8 cellular contexts compared by ENCODE assay signal in the genomic region with DNA sequence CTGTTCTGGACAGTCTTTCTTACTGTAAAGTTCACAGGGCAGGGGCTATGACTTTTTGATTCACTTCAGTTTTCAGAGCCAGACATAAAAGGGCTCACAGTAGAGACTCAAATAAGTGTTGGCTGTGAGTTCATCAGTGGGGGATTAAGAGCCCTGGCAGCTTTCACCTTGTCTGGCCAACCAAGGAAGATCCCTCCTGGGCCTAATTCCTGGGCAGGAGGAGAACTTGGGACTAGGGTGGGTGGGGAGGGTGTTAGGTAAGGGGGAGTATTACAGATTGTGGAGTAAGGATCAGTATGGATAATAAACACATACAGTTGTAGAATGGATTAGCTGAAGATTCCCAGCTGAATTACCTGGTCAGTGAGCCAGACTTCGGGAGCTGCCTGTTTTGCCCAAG. TPM values are rescaled to one million over a fixed set of nuclear protein-coding genes. Genes with fewer than 3 reads are reported as not detected.
DNase-seq lines count a peak whose midpoint lies in the region; ATAC-seq and TF ChIP-seq lines count a peak whose summit lies in the region.

No MANE protein-coding gene starts in this region.

- H3K4me2 ChIP-seq in hepatocyte = peak overlapping the region; percentile 94
- peak overlapping the region; percentile 100 for H3K4me2 ChIP-seq in smooth muscle cell

- no peaks in the 10 kb centered on the region for H3K9me3 ChIP-seq in hepatocyte (ENCODE audit: low read depth)
- H3K9me3 ChIP-seq in smooth muscle cell (replicated peaks; ENCODE audit: low read depth) = no peaks in the 10 kb centered on the region

- TF ChIP-seq CTCF in WTC11 (IDR thresholded peaks at IDR 0.05) (no peak), hepatocyte (IDR thresholded peaks at IDR 0.05; ENCODE audit: poor library complexity) (no peak), smooth muscle cell (IDR thresholded peaks at IDR 0.05; ENCODE audit: borderline replicate concordance, insufficient read depth, poor library complexity, severe bottlenecking) (no peak)

- POLR2A ChIA-PET in WTC11 (lab: Charles Lee) = no interaction called here

- H3K27ac ChIP-seq in hepatocyte = peak overlapping the region; percentile 89
- peak overlapping the region; percentile 95 for H3K27ac ChIP-seq in smooth muscle cell (ENCODE audit: low read depth)

- peaks cover 8% of the 10 kb centered on the region for H3F3A ChIP-seq in smooth muscle cell (ENCODE audit: low read depth)

- no peaks in the 10 kb centered on the region; the same call in 1 of the 2 replicates for H3K27me3 Mint-ChIP-seq in WTC11 (ENCODE audit: low read depth)

- H3K9ac ChIP-seq in smooth muscle cell (ENCODE audit: low read depth) = peak overlapping the region; percentile 92

- no peak for ATAC-seq in WTC11
- ATAC-seq in GM18520 (IDR thresholded peaks at IDR 0.05; ENCODE audit: unreplicated experiment) = no peak

- no peaks in the 10 kb centered on the region; the same call in 1 of the 2 replicates for H3K36me3 ChIP-seq in H7 (replicated peaks; ENCODE audit: control insufficient read depth, insufficient read depth, low read length)
- no peaks in the 10 kb centered on the region for H3K36me3 ChIP-seq in hepatocyte (replicated peaks; ENCODE audit: insufficient read depth, low read depth)
- no peaks in the 10 kb centered on the region for H3K36me3 ChIP-seq in smooth muscle cell (ENCODE audit: low read depth)

- H3K36me3 Mint-ChIP-seq in WTC11 = no peaks in the 10 kb centered on the region

- H3K4me1 ChIP-seq in hepatocyte (ENCODE audit: insufficient read depth) = peaks cover 18% of the 10 kb centered on the region
- peaks cover 10% of the 10 kb centered on the region for H3K4me1 ChIP-seq in smooth muscle cell (ENCODE audit: low read depth)

- H3K27me3 ChIP-seq in H7 (ENCODE audit: control insufficient read depth, insufficient read depth, low read length) (no peaks in the 10 kb centered on the region), hepatocyte (no peaks in the 10 kb centered on the region), smooth muscle cell (ENCODE audit: low read depth) (no peaks in the 10 kb centered on the region)

- peak overlapping the region; percentile 94 for H3K4me3 ChIP-seq in H7 (ENCODE audit: insufficient read depth, low read depth, low read length)
- H3K4me3 ChIP-seq in hepatocyte = peak overlapping the region; percentile 86
- H3K4me3 ChIP-seq in smooth muscle cell = peak overlapping the region; percentile 96

- H3K79me2 ChIP-seq in hepatocyte (peaks cover 36% of the 10 kb centered on the region), smooth muscle cell (ENCODE audit: low read depth) (peaks cover 25% of the 10 kb centered on the region)

- DNase-seq in H7 (peak; percentile 31), WTC11 (ENCODE audit: low spot score) (no peak), hepatocyte (ENCODE audit: low spot score) (no peak), smooth muscle cell (lab: John Stamatoyannopoulos, UW; ENCODE audit: unreplicated experiment) (no peak), DMS79 (lab: John Stamatoyannopoulos, UW) (no peak), Kasumi-1 (lab: John Stamatoyannopoulos, UW) (no peak), GM19238 (ENCODE audit: insufficient read length, low spot score) (no peak)

- no peaks in the 10 kb centered on the region for H4K20me1 ChIP-seq in hepatocyte (ENCODE audit: insufficient read depth, poor library complexity, severe bottlenecking)
- H4K20me1 ChIP-seq in smooth muscle cell (ENCODE audit: low read depth) = peaks cover 19% of the 10 kb centered on the region

- H3K9me3 Mint-ChIP-seq in WTC11 = no peaks in the 10 kb centered on the region

- H3K4me1 Mint-ChIP-seq in WTC11 = peaks cover 22% of the 10 kb centered on the region

- H2AFZ ChIP-seq in hepatocyte (no peak overlapping the region), smooth muscle cell (ENCODE audit: low read depth) (no peak overlapping the region)

- CTCF ChIA-PET in WTC11 (lab: Charles Lee) = interaction anchor here (0.8 to 2.7 kb wide), 2 partner anchors 8 to 13 kb away, joined by 3 to 15 read pairs; no protein-coding TSS in a partner anchor

- WGBS in hepatocyte (ENCODE audit: low lambda C conversion rate, missing lambda C conversion rate) = 92% methylated on average over 1 of the region's 1 CpG
- 96% methylated on average over 1 of the region's 1 CpG for WGBS in smooth muscle cell (ENCODE audit: low lambda C conversion rate)

- no peak overlapping the region for H3K27ac Mint-ChIP-seq in WTC11

- H3K9me2 ChIP-seq in hepatocyte (replicated peaks; ENCODE audit: insufficient read depth) = no peaks in the 10 kb centered on the region

- peak overlapping the region; percentile 77 for H3K4me3 Mint-ChIP-seq in WTC11

TF ChIP-seq in WTC11, 78 proteins besides CTCF, POLR2A, EP300 and RAD21 (continues in another document):
- TF ChIP-seq, protein P1, sequence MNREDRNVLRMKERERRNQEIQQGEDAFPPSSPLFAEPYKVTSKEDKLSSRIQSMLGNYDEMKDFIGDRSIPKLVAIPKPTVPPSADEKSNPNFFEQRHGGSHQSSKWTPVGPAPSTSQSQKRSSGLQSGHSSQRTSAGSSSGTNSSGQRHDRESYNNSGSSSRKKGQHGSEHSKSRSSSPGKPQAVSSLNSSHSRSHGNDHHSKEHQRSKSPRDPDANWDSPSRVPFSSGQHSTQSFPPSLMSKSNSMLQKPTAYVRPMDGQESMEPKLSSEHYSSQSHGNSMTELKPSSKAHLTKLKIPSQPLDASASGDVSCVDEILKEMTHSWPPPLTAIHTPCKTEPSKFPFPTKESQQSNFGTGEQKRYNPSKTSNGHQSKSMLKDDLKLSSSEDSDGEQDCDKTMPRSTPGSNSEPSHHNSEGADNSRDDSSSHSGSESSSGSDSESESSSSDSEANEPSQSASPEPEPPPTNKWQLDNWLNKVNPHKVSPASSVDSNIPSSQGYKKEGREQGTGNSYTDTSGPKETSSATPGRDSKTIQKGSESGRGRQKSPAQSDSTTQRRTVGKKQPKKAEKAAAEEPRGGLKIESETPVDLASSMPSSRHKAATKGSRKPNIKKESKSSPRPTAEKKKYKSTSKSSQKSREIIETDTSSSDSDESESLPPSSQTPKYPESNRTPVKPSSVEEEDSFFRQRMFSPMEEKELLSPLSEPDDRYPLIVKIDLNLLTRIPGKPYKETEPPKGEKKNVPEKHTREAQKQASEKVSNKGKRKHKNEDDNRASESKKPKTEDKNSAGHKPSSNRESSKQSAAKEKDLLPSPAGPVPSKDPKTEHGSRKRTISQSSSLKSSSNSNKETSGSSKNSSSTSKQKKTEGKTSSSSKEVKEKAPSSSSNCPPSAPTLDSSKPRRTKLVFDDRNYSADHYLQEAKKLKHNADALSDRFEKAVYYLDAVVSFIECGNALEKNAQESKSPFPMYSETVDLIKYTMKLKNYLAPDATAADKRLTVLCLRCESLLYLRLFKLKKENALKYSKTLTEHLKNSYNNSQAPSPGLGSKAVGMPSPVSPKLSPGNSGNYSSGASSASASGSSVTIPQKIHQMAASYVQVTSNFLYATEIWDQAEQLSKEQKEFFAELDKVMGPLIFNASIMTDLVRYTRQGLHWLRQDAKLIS (CRISPR knock-in tag; IDR thresholded peaks at IDR 0.05; ENCODE audit: borderline replicate concordance) = no peak
- TF ChIP-seq FOXK1 (CRISPR knock-in tag; IDR thresholded peaks at IDR 0.05) (no peak), GRHL2 (CRISPR knock-in tag; IDR thresholded peaks at IDR 0.05; ENCODE audit: insufficient replicate concordance, severe bottlenecking) (no peak), FOXJ3 (CRISPR knock-in tag; IDR thresholded peaks at IDR 0.05; ENCODE audit: borderline replicate concordance) (no peak), FOXP1 (CRISPR knock-in tag; IDR thresholded peaks at IDR 0.05; ENCODE audit: borderline replicate concordance) (no peak), ETV6 (CRISPR knock-in tag; IDR thresholded peaks at IDR 0.05) (no peak), MYBL2 (CRISPR knock-in tag; IDR thresholded peaks at IDR 0.05) (no peak)
- TF ChIP-seq, protein P2, sequence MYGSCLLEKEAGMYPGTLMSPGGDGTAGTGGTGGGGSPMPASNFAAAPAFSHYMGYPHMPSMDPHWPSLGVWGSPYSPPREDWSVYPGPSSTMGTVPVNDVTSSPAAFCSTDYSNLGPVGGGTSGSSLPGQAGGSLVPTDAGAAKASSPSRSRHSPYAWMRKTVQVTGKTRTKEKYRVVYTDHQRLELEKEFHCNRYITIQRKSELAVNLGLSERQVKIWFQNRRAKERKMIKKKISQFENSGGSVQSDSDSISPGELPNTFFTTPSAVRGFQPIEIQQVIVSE (CRISPR knock-in tag; IDR thresholded peaks at IDR 0.05; ENCODE audit: borderline replicate concordance) = no peak
- TF ChIP-seq, protein P3, sequence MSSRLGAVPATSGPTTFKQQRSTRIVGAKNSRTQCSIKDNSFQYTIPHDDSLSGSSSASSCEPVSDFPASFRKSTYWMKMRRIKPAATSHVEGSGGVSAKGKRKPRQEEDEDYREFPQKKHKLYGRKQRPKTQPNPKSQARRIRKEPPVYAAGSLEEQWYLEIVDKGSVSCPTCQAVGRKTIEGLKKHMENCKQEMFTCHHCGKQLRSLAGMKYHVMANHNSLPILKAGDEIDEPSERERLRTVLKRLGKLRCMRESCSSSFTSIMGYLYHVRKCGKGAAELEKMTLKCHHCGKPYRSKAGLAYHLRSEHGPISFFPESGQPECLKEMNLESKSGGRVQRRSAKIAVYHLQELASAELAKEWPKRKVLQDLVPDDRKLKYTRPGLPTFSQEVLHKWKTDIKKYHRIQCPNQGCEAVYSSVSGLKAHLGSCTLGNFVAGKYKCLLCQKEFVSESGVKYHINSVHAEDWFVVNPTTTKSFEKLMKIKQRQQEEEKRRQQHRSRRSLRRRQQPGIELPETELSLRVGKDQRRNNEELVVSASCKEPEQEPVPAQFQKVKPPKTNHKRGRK (CRISPR knock-in tag; IDR thresholded peaks at IDR 0.05; ENCODE audit: borderline replicate concordance) = no peak
- TF ChIP-seq, protein P4, sequence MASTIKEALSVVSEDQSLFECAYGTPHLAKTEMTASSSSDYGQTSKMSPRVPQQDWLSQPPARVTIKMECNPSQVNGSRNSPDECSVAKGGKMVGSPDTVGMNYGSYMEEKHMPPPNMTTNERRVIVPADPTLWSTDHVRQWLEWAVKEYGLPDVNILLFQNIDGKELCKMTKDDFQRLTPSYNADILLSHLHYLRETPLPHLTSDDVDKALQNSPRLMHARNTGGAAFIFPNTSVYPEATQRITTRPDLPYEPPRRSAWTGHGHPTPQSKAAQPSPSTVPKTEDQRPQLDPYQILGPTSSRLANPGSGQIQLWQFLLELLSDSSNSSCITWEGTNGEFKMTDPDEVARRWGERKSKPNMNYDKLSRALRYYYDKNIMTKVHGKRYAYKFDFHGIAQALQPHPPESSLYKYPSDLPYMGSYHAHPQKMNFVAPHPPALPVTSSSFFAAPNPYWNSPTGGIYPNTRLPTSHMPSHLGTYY (CRISPR knock-in tag; IDR thresholded peaks at IDR 0.05) = no peak

RNA-seq across cellular contexts. Expression of a gene that starts 0.9 kb away (rescaled TPM):
- total RNA-seq in H7 (2014; rRNA removed; shearing (Covaris generic)) = 19.4 and 23.9 TPM in 2 replicates
- total RNA-seq in WTC11 (2021) (23.1 to 25.9 TPM (median 23.6 TPM) in 3 replicates), hepatocyte (25.7 and 34.6 TPM in 2 replicates), smooth muscle cell (6.9 and 8.8 TPM in 2 replicates)
- polyA plus RNA-seq in hepatocyte (25.8 and 26.1 TPM in 2 replicates), smooth muscle cell (8.3 and 19.2 TPM in 2 replicates)

RNA-seq across cellular contexts. Expression of a gene that starts 40.3 kb away (rescaled TPM):
- 12.4 and 16.7 TPM in 2 replicates for total RNA-seq in H7 (2014; rRNA removed; shearing (Covaris generic))
- 14.0 to 16.0 TPM (median 14.3 TPM) in 3 replicates for total RNA-seq in WTC11 (2021)
- 33.7 and 34.7 TPM in 2 replicates for total RNA-seq in hepatocyte
- polyA plus RNA-seq in hepatocyte = 31.1 and 33.5 TPM in 2 replicates
- total RNA-seq in smooth muscle cell = 23.3 and 24.3 TPM in 2 replicates
- 31.3 and 32.0 TPM in 2 replicates for polyA plus RNA-seq in smooth muscle cell
